Comparison of ENCODE assay signal across 19 cellular contexts in the genomic region with DNA sequence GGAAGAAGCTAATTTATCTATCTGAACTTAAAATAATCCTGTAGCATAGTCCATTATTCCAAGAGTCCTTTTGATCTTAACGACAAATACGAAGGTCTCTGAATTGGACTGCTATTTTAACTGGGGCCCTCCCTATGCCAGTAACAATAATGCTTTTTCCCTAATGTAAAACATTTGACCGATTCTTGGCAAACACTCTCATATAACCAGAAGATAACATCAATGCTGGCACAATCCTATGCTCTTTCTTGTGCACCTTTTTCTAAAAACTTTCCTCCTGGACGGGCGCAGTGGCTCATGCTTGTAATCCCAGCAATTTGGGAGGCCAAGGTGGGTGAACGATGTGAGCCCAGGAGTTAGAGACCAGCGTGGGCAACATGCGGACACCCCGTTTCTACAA. TPM values are rescaled to one million over a fixed set of nuclear protein-coding genes. Genes with fewer than 3 reads are reported as not detected.
A peak's percentile ranks its signal among the peaks of the same experiment; 100 is the strongest.
DNase-seq lines count a peak whose midpoint lies in the region; ATAC-seq and TF ChIP-seq lines count a peak whose summit lies in the region.
"Had no signal": no experiment of that assay in that cellular context is flagged by ENCODE, and none has a peak within 500 bp of the region (broad histone marks: within the 10 kb centered on the region; RNA-seq: fewer than 3 reads in every experiment).

No MANE protein-coding gene starts in this region.

- H3K36me3 Mint-ChIP-seq in CD8-positive, alpha-beta T cell, result peaks cover 25% of the 10 kb centered on the region

- no peaks in the 10 kb centered on the region for H3K9me3 ChIP-seq in CD8-positive, alpha-beta T cell (ENCODE audit: low read length)
- H3K9me3 ChIP-seq in hepatocyte (ENCODE audit: low read depth) (no peaks in the 10 kb centered on the region), sigmoid colon (no peaks in the 10 kb centered on the region)

- no peak for TF ChIP-seq EP300 in sigmoid colon (IDR thresholded peaks at IDR 0.05)

- CTCF ChIA-PET in CD8-positive, alpha-beta T cell (lab: Charles Lee), result no interaction called here

- no peak for TF ChIP-seq POLR2A in sigmoid colon (IDR thresholded peaks at IDR 0.05)

- 79% methylated on average over 9 of the region's 9 CpGs for WGBS in hepatocyte (ENCODE audit: low lambda C conversion rate, missing lambda C conversion rate)
- whole genome bisulfite sequencing in sigmoid colon, 2 donors, result 32 to 79% methylated on average over 9 of the region's 9 CpGs

- DNase-seq in CD8-positive, alpha-beta T cell, result no peak
- no peak for DNase-seq in hepatocyte (ENCODE audit: low spot score)
- DNase-seq in sigmoid colon, result no peak
- DNase-seq in NCI-H510A (lab: John Stamatoyannopoulos, UW), result no peak
- DNase-seq in foreskin melanocyte, result no peak
- no peak for DNase-seq in superior temporal gyrus (ENCODE audit: extremely low spot score)
- DNase-seq: activated CD8-positive, alpha-beta memory T cell treated with anti-CD3 and anti-CD28 coated beads, Interleukin-2, amount 50 U/mL, for 4 hours; activated effector memory CD4-positive, alpha-beta T cell treated with Interleukin-2 at 50 U/mL for 16 hours; brain microvascular endothelial cell; CD4-positive, alpha-beta T cell; NCI-H1694 treated with DMSO at 0.1 percent for 48 hours; NCI-H82; nucleus accumbens; retina; SIG-M5; T-helper 2 cell had no signal

- H3K27me3 ChIP-seq in CD8-positive, alpha-beta T cell (ENCODE audit: insufficient read depth, low read length), result no peaks in the 10 kb centered on the region
- no peaks in the 10 kb centered on the region for H3K27me3 ChIP-seq in hepatocyte
- no peaks in the 10 kb centered on the region for H3K27me3 ChIP-seq in sigmoid colon
- H3K27me3 ChIP-seq: brain microvascular endothelial cell had no signal

- no peaks in the 10 kb centered on the region for H4K20me1 ChIP-seq in hepatocyte (ENCODE audit: insufficient read depth, poor library complexity, severe bottlenecking)

- H3K9me3 Mint-ChIP-seq in CD8-positive, alpha-beta T cell, result no peaks in the 10 kb centered on the region
- H3K9me3 Mint-ChIP-seq: CD4-positive, alpha-beta T cell had no signal

- no peak overlapping the region for H3K27ac ChIP-seq in CD8-positive, alpha-beta T cell (ENCODE audit: low read depth, low read length)
- peak overlapping the region; percentile 68 for H3K27ac ChIP-seq in hepatocyte
- H3K27ac ChIP-seq in sigmoid colon, result peak overlapping the region in 3 of 4 donors; percentile 6 to 51 (median 31)
- H3K27ac ChIP-seq: brain microvascular endothelial cell, VCaP had no signal

- intact Hi-C loops in CD8-positive, alpha-beta T cell (cut with DNase I, micrococcal nuclease), result no loop called here
- intact Hi-C loops in sigmoid colon (cut with DNase I), result no loop called here

- no peaks in the 10 kb centered on the region for H3K36me3 ChIP-seq in CD8-positive, alpha-beta T cell (ENCODE audit: insufficient read depth, low read length)
- H3K36me3 ChIP-seq in hepatocyte (replicated peaks; ENCODE audit: insufficient read depth, low read depth) (no peaks in the 10 kb centered on the region), sigmoid colon (peaks cover 0 to 9% (median 2%) of the 10 kb centered on the region in 4 donors)

- H3K4me2 ChIP-seq in hepatocyte, result peak overlapping the region; percentile 25

- no peak overlapping the region for H3K4me3 Mint-ChIP-seq in CD8-positive, alpha-beta T cell
- H3K4me3 Mint-ChIP-seq: CD4-positive, alpha-beta T cell had no signal

- POLR2A ChIA-PET in CD8-positive, alpha-beta T cell (lab: Charles Lee), result no interaction called here

- peaks cover 40% of the 10 kb centered on the region for H3K4me1 Mint-ChIP-seq in CD8-positive, alpha-beta T cell (ENCODE audit: low read depth)

- peaks cover 9% of the 10 kb centered on the region for H3K4me1 ChIP-seq in CD8-positive, alpha-beta T cell (ENCODE audit: insufficient read depth, low read length)
- H3K4me1 ChIP-seq in hepatocyte (ENCODE audit: insufficient read depth) (peaks cover 15% of the 10 kb centered on the region), sigmoid colon (peaks cover 0 to 54% (median 32%) of the 10 kb centered on the region in 4 donors)

- peak overlapping the region; percentile 18 for H3K27ac Mint-ChIP-seq in CD8-positive, alpha-beta T cell
- H3K27ac Mint-ChIP-seq: CD4-positive, alpha-beta T cell had no signal

- no peak overlapping the region for H3K4me3 ChIP-seq in CD8-positive, alpha-beta T cell (ENCODE audit: low read depth, low read length)
- H3K4me3 ChIP-seq in hepatocyte (no peak overlapping the region), sigmoid colon (no peak overlapping the region)

- TF ChIP-seq CTCF in CD8-positive, alpha-beta T cell (IDR thresholded peaks at IDR 0.05), result no peak
- TF ChIP-seq CTCF in hepatocyte (IDR thresholded peaks at IDR 0.05; ENCODE audit: poor library complexity), result no peak
- no peak for TF ChIP-seq CTCF in sigmoid colon (IDR thresholded peaks at IDR 0.05)

- H2AFZ ChIP-seq in hepatocyte, result no peak overlapping the region

- ATAC-seq in CD8-positive, alpha-beta T cell, result no peak
- peak; percentile 32; the same call in 2 of the 3 replicates for ATAC-seq in SK-N-SH treated with all-trans-retinoic acid at 6 μM for 48 hours
- ATAC-seq in GM21619 (IDR thresholded peaks at IDR 0.05; ENCODE audit: unreplicated experiment), result no peak

- H3K79me2 ChIP-seq in hepatocyte, result peaks cover 83% of the 10 kb centered on the region

- H3K27me3 Mint-ChIP-seq in CD8-positive, alpha-beta T cell (ENCODE audit: low read depth), result no peaks in the 10 kb centered on the region
- H3K27me3 Mint-ChIP-seq: CD4-positive, alpha-beta T cell had no signal

- H3K9me2 ChIP-seq in hepatocyte (replicated peaks; ENCODE audit: insufficient read depth), result no peaks in the 10 kb centered on the region

TF ChIP-seq in SK-N-SH treated with all-trans-retinoic acid at 6 μM for 48 hours, 23 proteins besides CTCF, POLR2A, EP300 and RAD21:
- TF ChIP-seq PPARA (CRISPR knock-in tag; IDR thresholded peaks at IDR 0.05; ENCODE audit: borderline replicate concordance) (no peak), ZNF70 (CRISPR knock-in tag; IDR thresholded peaks at IDR 0.05) (no peak), CREB5 (CRISPR knock-in tag; IDR thresholded peaks at IDR 0.05; ENCODE audit: low read depth) (no peak), ESRRG (CRISPR knock-in tag; IDR thresholded peaks at IDR 0.05) (no peak), ARNTL (CRISPR knock-in tag; IDR thresholded peaks at IDR 0.05; ENCODE audit: borderline replicate concordance, low read depth) (no peak), BACH2 (CRISPR knock-in tag; IDR thresholded peaks at IDR 0.05; ENCODE audit: borderline replicate concordance) (no peak), PATZ1 (CRISPR knock-in tag; IDR thresholded peaks at IDR 0.05; ENCODE audit: borderline replicate concordance) (no peak), TOX (CRISPR knock-in tag; IDR thresholded peaks at IDR 0.05; ENCODE audit: borderline replicate concordance) (no peak), GLIS3 (CRISPR knock-in tag; IDR thresholded peaks at IDR 0.05) (no peak)
- TF ChIP-seq, protein P1, sequence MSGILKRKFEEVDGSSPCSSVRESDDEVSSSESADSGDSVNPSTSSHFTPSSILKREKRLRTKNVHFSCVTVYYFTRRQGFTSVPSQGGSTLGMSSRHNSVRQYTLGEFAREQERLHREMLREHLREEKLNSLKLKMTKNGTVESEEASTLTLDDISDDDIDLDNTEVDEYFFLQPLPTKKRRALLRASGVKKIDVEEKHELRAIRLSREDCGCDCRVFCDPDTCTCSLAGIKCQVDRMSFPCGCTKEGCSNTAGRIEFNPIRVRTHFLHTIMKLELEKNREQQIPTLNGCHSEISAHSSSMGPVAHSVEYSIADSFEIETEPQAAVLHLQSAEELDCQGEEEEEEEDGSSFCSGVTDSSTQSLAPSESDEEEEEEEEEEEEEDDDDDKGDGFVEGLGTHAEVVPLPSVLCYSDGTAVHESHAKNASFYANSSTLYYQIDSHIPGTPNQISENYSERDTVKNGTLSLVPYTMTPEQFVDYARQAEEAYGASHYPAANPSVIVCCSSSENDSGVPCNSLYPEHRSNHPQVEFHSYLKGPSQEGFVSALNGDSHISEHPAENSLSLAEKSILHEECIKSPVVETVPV (CRISPR knock-in tag; IDR thresholded peaks at IDR 0.05), result no peak

RNA-seq across cellular contexts. Expression of gene LRRFIP2, which starts 3.9 kb away (rescaled TPM):
- 10 to 100 TPM; 31.7 to 36.2 TPM for total RNA-seq in CD8-positive, alpha-beta T cell
- total RNA-seq in hepatocyte (42.2 and 48.8 TPM in 2 replicates), sigmoid colon (10 to 100 TPM; 49.4 to 66.7 (median 55.9) TPM)
- polyA plus RNA-seq in hepatocyte (29.0 and 38.0 TPM in 2 replicates), sigmoid colon (10 to 100 TPM; 47.2 to 91.8 (median 61.9) TPM)
